ENCODE assay signal across 10 cellular contexts in genomic region chr7:76424413-76425111, GRCh38. TPM values are rescaled to one million over a fixed set of nuclear protein-coding genes. Genes with fewer than 3 reads are reported as not detected.
DNase-seq lines count a peak whose midpoint lies in the region; ATAC-seq and TF ChIP-seq lines count a peak whose summit lies in the region.
"Had no signal": no experiment of that assay in that cellular context is flagged by ENCODE, and none has a peak within 500 bp of the region (broad histone marks: within the 10 kb centered on the region; RNA-seq: fewer than 3 reads in every experiment).

Gene ZP3, plus strand, starts transcription at chr7:76424950. Its CDS starts 15 bp downstream, at chr7:76424965.

- peaks cover 0 to 10% of the 10 kb centered on the region in 2 donors for H3K4me1 Mint-ChIP-seq in natural killer cell treated with Interleukin-12 subunit alpha and Interleukin-12 subunit beta and Interleukin-15 and Interleukin-18, amount 100 ng/mL, for 72 hours (ENCODE audit: low read depth in 2 of 2)

- TF ChIP-seq CTCF in upper lobe of right lung (IDR thresholded peaks at IDR 0.05): no peak

- ATAC-seq in GM18517 (IDR thresholded peaks at IDR 0.05; ENCODE audit: unreplicated experiment) (peak; percentile 51), HG02678 (IDR thresholded peaks at IDR 0.05; ENCODE audit: unreplicated experiment) (peak; percentile 64), upper lobe of right lung (no peak), HG03108 (IDR thresholded peaks at IDR 0.05; ENCODE audit: unreplicated experiment) (no peak), HG03457 (IDR thresholded peaks at IDR 0.05; ENCODE audit: unreplicated experiment) (no peak)
- ATAC-seq in natural killer cell treated with Interleukin-12 subunit alpha and Interleukin-12 subunit beta and Interleukin-15 and Interleukin-18, amount 100 ng/mL, for 72 hours: peak; percentile 39 to 57

- H3K27ac ChIP-seq in SJSA1 (peak within 1 kb of the TSS; percentile 53; the same call in 1 of the 2 replicates), upper lobe of right lung (no peak within 1 kb of the TSS)

- no peaks in the 10 kb centered on the region for H3K9me3 ChIP-seq in SJSA1 (replicated peaks)
- H3K9me3 ChIP-seq in upper lobe of right lung: no peaks in the 10 kb centered on the region

- no peaks in the 10 kb centered on the region for H3K36me3 ChIP-seq in SJSA1
- no peaks in the 10 kb centered on the region for H3K36me3 ChIP-seq in upper lobe of right lung

- DNase-seq in SJSA1 (ENCODE audit: low read depth in 1 of 2, low spot score in 2 of 2) (no peak), upper lobe of right lung (no peak)
- DNase-seq in natural killer cell treated with Interleukin-12 subunit alpha and Interleukin-12 subunit beta and Interleukin-15 and Interleukin-18, amount 100 ng/mL, for 72 hours (ENCODE audit: low spot score): peak; percentile 44
- DNase-seq in activated T-cell treated with anti-CD3 and anti-CD28 coated beads, Interleukin-2, amount 50 U/mL, for 1 hour: no peak
- DNase-seq: activated effector memory CD4-positive, alpha-beta T cell treated with Interleukin-2 at 50 U/mL for 16 hours; SHP77 had no signal

- H3K27me3 ChIP-seq in SJSA1 (replicated peaks): no peaks in the 10 kb centered on the region
- no peaks in the 10 kb centered on the region for H3K27me3 ChIP-seq in upper lobe of right lung

- H3K9me3 Mint-ChIP-seq in natural killer cell treated with Interleukin-12 subunit alpha and Interleukin-12 subunit beta and Interleukin-15 and Interleukin-18, amount 100 ng/mL, for 72 hours: no peaks in the 10 kb centered on the region

- intact Hi-C loops in upper lobe of right lung (cut with DNase I): no loop called here

- H3K27me3 Mint-ChIP-seq in natural killer cell treated with Interleukin-12 subunit alpha and Interleukin-12 subunit beta and Interleukin-15 and Interleukin-18, amount 100 ng/mL, for 72 hours: peaks cover 0 to 3% of the 10 kb centered on the region in 2 donors

- H3K4me3 ChIP-seq in SJSA1 (no peak within 1 kb of the TSS), upper lobe of right lung (no peak within 1 kb of the TSS)

- no peaks in the 10 kb centered on the region for H3K36me3 Mint-ChIP-seq in natural killer cell treated with Interleukin-12 subunit alpha and Interleukin-12 subunit beta and Interleukin-15 and Interleukin-18, amount 100 ng/mL, for 72 hours

- no peak within 1 kb of the TSS for H3K4me3 Mint-ChIP-seq in natural killer cell treated with Interleukin-12 subunit alpha and Interleukin-12 subunit beta and Interleukin-15 and Interleukin-18, amount 100 ng/mL, for 72 hours

- H3K27ac Mint-ChIP-seq in natural killer cell treated with Interleukin-12 subunit alpha and Interleukin-12 subunit beta and Interleukin-15 and Interleukin-18, amount 100 ng/mL, for 72 hours: no peak within 1 kb of the TSS

- H3K4me1 ChIP-seq in SJSA1 (replicated peaks) (peaks cover 32% of the 10 kb centered on the region), upper lobe of right lung (peaks cover 4% of the 10 kb centered on the region)

RNA-seq across cellular contexts. Expression of gene ZP3, which starts in this region (rescaled TPM):
- total RNA-seq in SJSA1 (2014; rRNA removed; shearing (Covaris generic)): 0.58 and 3.7 TPM in 2 replicates
- 1 to 10 TPM in 1 of 2 donors, under 1 TPM in 1; 0.39 to 8.4 TPM for total RNA-seq in natural killer cell treated with Interleukin-12 subunit alpha and Interleukin-12 subunit beta and Interleukin-15 and Interleukin-18, amount 100 ng/mL, for 72 hours
- 0.84 TPM for total RNA-seq in upper lobe of right lung

Comparison
In these comparisons a context has a peak if more than half of its experiments do, and no peak if none do; other contexts are left out.
1. ATAC-seq: peak in GM18517 (single experiment), HG02678 (single experiment) and natural killer cell treated with Interleukin-12 subunit alpha and Interleukin-12 subunit beta and Interleukin-15 and Interleukin-18, amount 100 ng/mL, for 72 hours (2 of 2); none in upper lobe of right lung (single experiment), HG03108 (single experiment) and HG03457 (single experiment).